Comparison of ENCODE assay signal across 18 cellular contexts in genomic region chr6:131251593-131252204, GRCh38.
A peak's percentile ranks its signal among the peaks of the same experiment; 100 is the strongest.
DNase-seq lines count a peak whose midpoint lies in the region; ATAC-seq and TF ChIP-seq lines count a peak whose summit lies in the region.
"Had no signal": no experiment of that assay in that cellular context is flagged by ENCODE, and none has a peak within 500 bp of the region (broad histone marks: within the 10 kb centered on the region; RNA-seq: fewer than 3 reads in every experiment).

No MANE protein-coding gene starts in this region.

- H3K4me1 ChIP-seq in NT2/D1 (ENCODE audit: insufficient read depth, insufficient read length) (no peaks in the 10 kb centered on the region), hepatocyte (ENCODE audit: insufficient read depth) (peaks cover 6% of the 10 kb centered on the region)

- H3K27me3 Mint-ChIP-seq in progenitor cell of endocrine pancreas (no peaks in the 10 kb centered on the region), HFFc6 (ENCODE audit: insufficient read depth) (no peaks in the 10 kb centered on the region; the same call in 1 of the 2 replicates)

- H2AFZ ChIP-seq in hepatocyte, result no peak overlapping the region

- no peak overlapping the region for H3K9ac ChIP-seq in NT2/D1 (ENCODE audit: insufficient read length, low read depth)

- peak; percentile 29 for DNase-seq in Caki2 (ENCODE audit: low read depth)
- DNase-seq in NT2/D1 (ENCODE audit: low read depth, low spot score), result no peak
- DNase-seq in hepatocyte (ENCODE audit: low spot score), result no peak
- DNase-seq in progenitor cell of endocrine pancreas (ENCODE audit: low spot score, unreplicated experiment), result no peak
- DNase-seq in RKO (ENCODE audit: low spot score), result no peak
- DNase-seq in HFFc6, result no peak
- DNase-seq in HPDE6-E6E7 (ENCODE audit: extremely low spot score), result no peak
- DNase-seq: activated gamma-delta T cell treated with Interleukin-2 at 50 U/mL for 16 hours; effector memory CD4-positive, alpha-beta T cell; EL; NCI-H2029 treated with DMSO at 0.1 percent for 48 hours; NCI-H524; PC-3; spleen; SW 1271 had no signal

- H3K4me3 Mint-ChIP-seq in progenitor cell of endocrine pancreas (ENCODE audit: low read depth), result peak overlapping the region; percentile 83
- no peak overlapping the region; the same call in 1 of the 2 replicates for H3K4me3 Mint-ChIP-seq in HFFc6
- H3K4me3 Mint-ChIP-seq: CD14-positive monocyte had no signal

- TF ChIP-seq CTCF in hepatocyte (IDR thresholded peaks at IDR 0.05; ENCODE audit: poor library complexity) (no peak), progenitor cell of endocrine pancreas (IDR thresholded peaks at IDR 0.05; ENCODE audit: unreplicated experiment) (no peak), HFFc6 (IDR thresholded peaks at IDR 0.05) (no peak)

- WGBS in hepatocyte (ENCODE audit: low lambda C conversion rate, missing lambda C conversion rate), result 38% methylated on average over 3 of the region's 3 CpGs

- H3K27ac ChIP-seq in hepatocyte, result peak overlapping the region; percentile 60

- H3K4me3 ChIP-seq in NT2/D1 (ENCODE audit: insufficient read length, low read depth), result peak overlapping the region; percentile 21
- H3K4me3 ChIP-seq in hepatocyte, result peak overlapping the region; percentile 41
- H3K4me3 ChIP-seq: lung had no signal

- H3K4me2 ChIP-seq in hepatocyte, result peak overlapping the region; percentile 75

- H3K9me3 Mint-ChIP-seq in progenitor cell of endocrine pancreas (ENCODE audit: low read depth) (no peaks in the 10 kb centered on the region), HFFc6 (no peaks in the 10 kb centered on the region)
- H3K9me3 Mint-ChIP-seq: CD14-positive monocyte had no signal

- H3K36me3 Mint-ChIP-seq in progenitor cell of endocrine pancreas (ENCODE audit: insufficient read depth) (peaks cover 7% of the 10 kb centered on the region), HFFc6 (ENCODE audit: low read depth) (no peaks in the 10 kb centered on the region)
- H3K36me3 Mint-ChIP-seq: CD14-positive monocyte had no signal

- peaks cover 51% of the 10 kb centered on the region for H3K79me2 ChIP-seq in hepatocyte

- H4K20me1 ChIP-seq in hepatocyte (ENCODE audit: insufficient read depth, poor library complexity, severe bottlenecking), result no peaks in the 10 kb centered on the region

- H3K4me1 Mint-ChIP-seq in progenitor cell of endocrine pancreas (ENCODE audit: low read depth) (peaks cover 40% of the 10 kb centered on the region), HFFc6 (ENCODE audit: low read depth) (peaks cover 20% of the 10 kb centered on the region)

- no peak for ATAC-seq in HG03025 (IDR thresholded peaks at IDR 0.05; ENCODE audit: low FRiP score, unreplicated experiment)
- ATAC-seq: PC-3 had no signal

- H3K9me2 ChIP-seq in hepatocyte (replicated peaks; ENCODE audit: insufficient read depth), result no peaks in the 10 kb centered on the region

- in situ Hi-C loops in Caki2 (cut with HindIII; ENCODE audit: low pct_unique_long_range_greater_than_20kb, low sequenced_read_pairs), result no loop called here

- no peaks in the 10 kb centered on the region for H3K9me3 ChIP-seq in NT2/D1 (ENCODE audit: insufficient read depth, low read length)
- H3K9me3 ChIP-seq in hepatocyte (ENCODE audit: low read depth), result no peaks in the 10 kb centered on the region
- H3K9me3 ChIP-seq: spleen had no signal

- no peaks in the 10 kb centered on the region for H3K36me3 ChIP-seq in NT2/D1 (ENCODE audit: insufficient read depth, insufficient read length, low read length)
- no peaks in the 10 kb centered on the region for H3K36me3 ChIP-seq in hepatocyte (replicated peaks; ENCODE audit: insufficient read depth, low read depth)
- H3K36me3 ChIP-seq: spleen had no signal

- H3K27ac Mint-ChIP-seq in progenitor cell of endocrine pancreas, result no peak overlapping the region
- H3K27ac Mint-ChIP-seq in HFFc6, result no peak overlapping the region

- H3K27me3 ChIP-seq in NT2/D1 (ENCODE audit: insufficient read depth, insufficient read length), result no peaks in the 10 kb centered on the region
- H3K27me3 ChIP-seq in hepatocyte, result no peaks in the 10 kb centered on the region
- H3K27me3 ChIP-seq: spleen had no signal
